In genomic region chr4:77921701-77922100, GRCh38 we compare ENCODE assay signal across 10 cellular contexts. TPM values are rescaled to one million over a fixed set of nuclear protein-coding genes. Genes with fewer than 3 reads are reported as not detected.
DNase-seq lines count a peak whose midpoint lies in the region; ATAC-seq and TF ChIP-seq lines count a peak whose summit lies in the region.
"Had no signal": no experiment of that assay in that cellular context is flagged by ENCODE, and none has a peak within 500 bp of the region (broad histone marks: within the 10 kb centered on the region; RNA-seq: fewer than 3 reads in every experiment).

No MANE protein-coding gene starts in this region.

- H3K4me3 ChIP-seq in ACC112 (ENCODE audit: low read depth, low read length): peak overlapping the region; percentile 32; the same call in 1 of the 2 replicates
- H3K4me3 ChIP-seq: tibial nerve had no signal

- H2AFZ ChIP-seq in ACC112 (ENCODE audit: low read length, unreplicated experiment): no peak overlapping the region

- H3K79me2 ChIP-seq in ACC112 (ENCODE audit: control insufficient read depth, insufficient read depth, low read length, unreplicated experiment): peaks cover 3% of the 10 kb centered on the region

- peaks cover 23% of the 10 kb centered on the region for H3K36me3 ChIP-seq in ACC112 (ENCODE audit: insufficient read depth, low read length)

- peak overlapping the region; percentile 92 for H3K27ac Mint-ChIP-seq in HFFc6
- H3K27ac Mint-ChIP-seq in activated CD4-positive, alpha-beta T cell treated with anti-CD3 and anti-CD28 coated beads, Interleukin-2, amount 10 ng/mL, durations not matched to agents 24 days and 14 days: no peak overlapping the region

- H3K27me3 Mint-ChIP-seq in HFFc6 (ENCODE audit: insufficient read depth): no peaks in the 10 kb centered on the region; the same call in 1 of the 2 replicates
- H3K27me3 Mint-ChIP-seq in activated CD4-positive, alpha-beta T cell treated with anti-CD3 and anti-CD28 coated beads, Interleukin-2, amount 10 ng/mL, durations not matched to agents 24 days and 14 days: no peaks in the 10 kb centered on the region

- peaks cover 34% of the 10 kb centered on the region for H3K4me1 ChIP-seq in ACC112 (ENCODE audit: control insufficient read depth, insufficient read depth, low read length, unreplicated experiment)
- H3K4me1 ChIP-seq: tibial nerve had no signal

- H3K27me3 ChIP-seq in ACC112 (ENCODE audit: insufficient read depth, low read length): no peaks in the 10 kb centered on the region
- H3K27me3 ChIP-seq: tibial nerve had no signal

- H3K36me3 Mint-ChIP-seq in HFFc6 (ENCODE audit: low read depth): peaks cover 47% of the 10 kb centered on the region
- H3K36me3 Mint-ChIP-seq in activated CD4-positive, alpha-beta T cell treated with anti-CD3 and anti-CD28 coated beads, Interleukin-2, amount 10 ng/mL, durations not matched to agents 24 days and 14 days (ENCODE audit: low read depth): peaks cover 52% of the 10 kb centered on the region

- peaks cover 7% of the 10 kb centered on the region; the same call in 1 of the 2 replicates for H3K9me3 Mint-ChIP-seq in HFFc6
- H3K9me3 Mint-ChIP-seq in activated CD4-positive, alpha-beta T cell treated with anti-CD3 and anti-CD28 coated beads, Interleukin-2, amount 10 ng/mL, durations not matched to agents 24 days and 14 days: peaks cover 10% of the 10 kb centered on the region

- H3K4me3 Mint-ChIP-seq in HFFc6: peak overlapping the region; percentile 61
- no peak overlapping the region for H3K4me3 Mint-ChIP-seq in activated CD4-positive, alpha-beta T cell treated with anti-CD3 and anti-CD28 coated beads, Interleukin-2, amount 10 ng/mL, durations not matched to agents 24 days and 14 days

- peak; percentile 92 for DNase-seq in HFFc6
- DNase-seq in amniotic stem cell (lab: John Stamatoyannopoulos, UW): peak; percentile 62
- peak; percentile 34 for DNase-seq in kidney glomerular epithelial cell (lab: John Stamatoyannopoulos, UW)
- no peak for DNase-seq in activated CD4-positive, alpha-beta T cell treated with anti-CD3 and anti-CD28 coated beads, Interleukin-2, amount 10 ng/mL, durations not matched to agents 24 days and 14 days
- DNase-seq in occipital lobe (lab: John Stamatoyannopoulos, UW): no peak
- DNase-seq in NCI-H1436 treated with DMSO at 0.1 percent for 48 hours (lab: John Stamatoyannopoulos, UW): no peak
- DNase-seq: SHP77 had no signal

- peaks cover 47% of the 10 kb centered on the region for H3K4me1 Mint-ChIP-seq in HFFc6 (ENCODE audit: low read depth)
- peaks cover 9% of the 10 kb centered on the region for H3K4me1 Mint-ChIP-seq in activated CD4-positive, alpha-beta T cell treated with anti-CD3 and anti-CD28 coated beads, Interleukin-2, amount 10 ng/mL, durations not matched to agents 24 days and 14 days

- no peak for TF ChIP-seq CTCF in HFFc6 (IDR thresholded peaks at IDR 0.05)

- no peak for ATAC-seq in GM21737 (IDR thresholded peaks at IDR 0.05; ENCODE audit: unreplicated experiment)

- intact Hi-C loops in activated CD4-positive, alpha-beta T cell treated with anti-CD3 and anti-CD28 coated beads, Interleukin-2, amount 10 ng/mL, durations not matched to agents 24 days and 14 days (cut with micrococcal nuclease): no loop called here

- peak overlapping the region; percentile 97 for H3K27ac ChIP-seq in ACC112 (ENCODE audit: low read depth, low read length)

RNA-seq across cellular contexts. Expression of gene MRPL1, which starts 59.1 kb away (rescaled TPM):
- total RNA-seq in HFFc6 (2021; fragmentation: NEBNext Ultra II Directional; extraction: Animal tissue kit (Norgen Biotek cat#: 25700)): 10 to 100 TPM; 29.2 to 48.8 (median 45.1) TPM
- 65.0 and 72.7 TPM in 2 replicates for total RNA-seq in activated CD4-positive, alpha-beta T cell treated with anti-CD3 and anti-CD28 coated beads, Interleukin-2, amount 10 ng/mL, durations not matched to agents 24 days and 14 days
- 40.9 TPM for total RNA-seq in occipital lobe

Comparison
In these comparisons a context has a peak if more than half of its experiments do, and no peak if none do; other contexts are left out.
1. DNase-seq: peak in HFFc6 (single experiment), amniotic stem cell (single experiment) and kidney glomerular epithelial cell (single experiment); none in activated CD4-positive, alpha-beta T cell treated with anti-CD3 and anti-CD28 coated beads, Interleukin-2, amount 10 ng/mL, durations not matched to agents 24 days and 14 days (single experiment), occipital lobe (single experiment) and NCI-H1436 treated with DMSO at 0.1 percent for 48 hours (single experiment).